Comparison of ENCODE assay signal across 22 cellular contexts in the genomic region with DNA sequence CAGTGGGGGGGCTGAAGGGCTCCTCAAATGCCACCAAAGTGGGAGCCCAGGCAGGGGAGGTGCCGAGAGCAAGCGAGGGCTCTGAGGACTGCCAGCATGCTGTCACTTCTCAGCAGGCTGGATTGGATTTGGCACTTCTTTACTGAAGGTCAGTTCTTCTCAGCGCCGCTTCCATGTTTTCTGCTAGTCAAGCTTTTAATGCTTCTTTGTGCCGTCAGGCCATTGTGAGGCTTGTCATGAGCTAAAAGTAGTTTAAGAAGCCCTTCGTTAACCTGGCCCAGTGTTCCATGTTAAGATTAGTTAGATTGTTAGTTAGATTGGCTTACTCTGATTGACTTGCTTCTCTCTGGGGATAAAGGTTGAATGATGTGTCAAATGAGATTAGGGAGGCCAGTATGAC. TPM values are rescaled to one million over a fixed set of nuclear protein-coding genes. Genes with fewer than 3 reads are reported as not detected.
"Had no signal": no experiment of that assay in that cellular context is flagged by ENCODE, and none has a peak within 500 bp of the region (broad histone marks: within the 10 kb centered on the region; RNA-seq: fewer than 3 reads in every experiment).

No MANE protein-coding gene starts in this region.

- DNase-seq: activated CD4-positive, alpha-beta T cell treated with anti-CD3 and anti-CD28 coated beads for 36 hours; activated CD4-positive, alpha-beta T cell treated with anti-CD3 and anti-CD28 coated beads, Interleukin-2, amount 50 U/mL, for 48 hours; activated gamma-delta T cell; effector CD8-positive, alpha-beta T cell; hypothalamus; islet precursor cell; left colon; nucleus accumbens had no signal

- ATAC-seq: activated CD4-positive, alpha-beta T cell treated with anti-CD3 and anti-CD28 coated beads for 36 hours; left colon; natural killer cell treated with Interleukin-12 subunit alpha and Interleukin-12 subunit beta and Interleukin-15 and Interleukin-18, amount 100 ng/mL, for 72 hours had no signal

- H3K27me3 ChIP-seq: esophagus muscularis mucosa, tibial nerve, vagina had no signal

- H3K9me3 Mint-ChIP-seq: activated naive CD4-positive, alpha-beta T cell treated with anti-CD3 and anti-CD28 coated beads, Interleukin-2, amount 50 U/mL, for 24 hours; dendritic cell treated with granulocyte-macrophage colony-stimulating factor and Interleukin-4, amounts not matched to agents 40 ng/mL and 50 ng/mL, for 4 days; mesothelial cell of epicardium; natural killer cell treated with Interleukin-12 subunit alpha and Interleukin-12 subunit beta and Interleukin-15 and Interleukin-18, amount 100 ng/mL, for 72 hours had no signal

- H3K27me3 Mint-ChIP-seq: activated CD4-positive, alpha-beta T cell treated with anti-CD3 and anti-CD28 coated beads for 36 hours; activated naive CD4-positive, alpha-beta T cell treated with anti-CD3 and anti-CD28 coated beads, Interleukin-2, amount 50 U/mL, for 24 hours; dendritic cell treated with granulocyte-macrophage colony-stimulating factor and Interleukin-4, amounts not matched to agents 40 ng/mL and 50 ng/mL, for 4 days; natural killer cell treated with Interleukin-12 subunit alpha and Interleukin-12 subunit beta and Interleukin-15 and Interleukin-18, amount 100 ng/mL, for 72 hours; stimulated activated naive CD8-positive, alpha-beta T cell treated with anti-CD3 and anti-CD28 coated beads, Interleukin-15, Interleukin-2, amounts not matched to agents 100 ng/mL and 50 ng/mL, for 24 hours had no signal

- H3K4me1 ChIP-seq: vagina had no signal

- H3K27ac Mint-ChIP-seq: activated CD4-positive, alpha-beta T cell treated with anti-CD3 and anti-CD28 coated beads for 36 hours; activated naive CD4-positive, alpha-beta T cell treated with anti-CD3 and anti-CD28 coated beads, Interleukin-2, amount 50 U/mL, for 24 hours; dendritic cell treated with granulocyte-macrophage colony-stimulating factor and Interleukin-4, amounts not matched to agents 40 ng/mL and 50 ng/mL, for 4 days; mesothelial cell of epicardium; natural killer cell treated with Interleukin-12 subunit alpha and Interleukin-12 subunit beta and Interleukin-15 and Interleukin-18, amount 100 ng/mL, for 72 hours; stimulated activated naive CD8-positive, alpha-beta T cell treated with anti-CD3 and anti-CD28 coated beads, Interleukin-15, Interleukin-2, amounts not matched to agents 100 ng/mL and 50 ng/mL, for 24 hours had no signal

- H3K4me3 ChIP-seq: esophagus muscularis mucosa, lung, tibial nerve, vagina had no signal

- H3K27ac ChIP-seq: esophagus muscularis mucosa, tibial nerve, vagina had no signal

- H3K9me3 ChIP-seq: esophagus muscularis mucosa, tibial nerve, vagina had no signal

- H3K4me3 Mint-ChIP-seq: activated CD4-positive, alpha-beta T cell treated with anti-CD3 and anti-CD28 coated beads for 36 hours; activated naive CD4-positive, alpha-beta T cell treated with anti-CD3 and anti-CD28 coated beads, Interleukin-2, amount 50 U/mL, for 24 hours; dendritic cell treated with granulocyte-macrophage colony-stimulating factor and Interleukin-4, amounts not matched to agents 40 ng/mL and 50 ng/mL, for 4 days; mesothelial cell of epicardium; natural killer cell treated with Interleukin-12 subunit alpha and Interleukin-12 subunit beta and Interleukin-15 and Interleukin-18, amount 100 ng/mL, for 72 hours; stimulated activated naive CD8-positive, alpha-beta T cell treated with anti-CD3 and anti-CD28 coated beads, Interleukin-15, Interleukin-2, amounts not matched to agents 100 ng/mL and 50 ng/mL, for 24 hours had no signal

RNA-seq across cellular contexts. Expression of a gene that starts 47.3 kb away (rescaled TPM):
- total RNA-seq: activated CD4-positive, alpha-beta T cell treated with anti-CD3 and anti-CD28 coated beads for 36 hours; bronchial epithelial cell; chondrocyte; left colon; natural killer cell treated with Interleukin-12 subunit alpha and Interleukin-12 subunit beta and Interleukin-15 and Interleukin-18, amount 100 ng/mL, for 72 hours; T-helper 2 cell treated with Interferon-gamma antibody and Interleukin-4, amounts not matched to agents 100 ng/mL and 5 ng/mL, for 36 hours; vagina had no signal
- polyA plus RNA-seq: endothelial cell of umbilical vein had no signal

RNA-seq across cellular contexts. Expression of a gene that starts 54.2 kb away (rescaled TPM):
- total RNA-seq: activated CD4-positive, alpha-beta T cell treated with anti-CD3 and anti-CD28 coated beads for 36 hours; bronchial epithelial cell; chondrocyte; endothelial cell of umbilical vein; left colon; natural killer cell treated with Interleukin-12 subunit alpha and Interleukin-12 subunit beta and Interleukin-15 and Interleukin-18, amount 100 ng/mL, for 72 hours; skeletal muscle tissue; T-helper 2 cell treated with Interferon-gamma antibody and Interleukin-4, amounts not matched to agents 100 ng/mL and 5 ng/mL, for 36 hours; vagina had no signal
- polyA plus RNA-seq: endothelial cell of umbilical vein had no signal
